ENCODE assay signal across 8 cellular contexts in genomic region chr4:124183231-124183630, GRCh38.
"Had no signal": no experiment of that assay in that cellular context is flagged by ENCODE, and none has a peak within 500 bp of the region (broad histone marks: within the 10 kb centered on the region; RNA-seq: fewer than 3 reads in every experiment).

No MANE protein-coding gene starts in this region.

- H3K36me3 ChIP-seq: HAP-1 had no signal

- DNase-seq: GOT3, H7, HFFc6, KG1 had no signal

- H3K4me3 Mint-ChIP-seq: HFFc6 had no signal

- FAIRE-seq: K562 had no signal

- H3K9me3 Mint-ChIP-seq: HFFc6 had no signal

- H3K27ac ChIP-seq: HL-60 had no signal

- ATAC-seq: HCT116, K562 had no signal

- H3K27ac Mint-ChIP-seq: HFFc6 had no signal

- H3K4me3 ChIP-seq: HAP-1, K562 had no signal
